1 cellular context compared by ENCODE assay signal in genomic region chr7:23184291-23184690, GRCh38.
A peak's percentile ranks its signal among the peaks of the same experiment; 100 is the strongest.
TF ChIP-seq lines count a peak whose summit lies in the region.

No MANE protein-coding gene starts in this region.

TF ChIP-seq in K562, 482 proteins besides CTCF, POLR2A, EP300 and RAD21:
- TF ChIP-seq ZNF316 (IDR thresholded peaks at IDR 0.05) (peak; percentile 70), NCOA2 (IDR thresholded peaks at IDR 0.05; ENCODE audit: partially characterized antibody in 2 of 2) (no peak), MAFG (tag; conservative IDR thresholded peaks at IDR 0.05) (0 out of 2 replicates have a peak, but pooled peaks have one; percentile 5), MGA (IDR thresholded peaks at IDR 0.05) (no peak), GTF2E2 (tag; IDR thresholded peaks at IDR 0.05) (0 out of 2 replicates have a peak, but pooled peaks have one; percentile 29), C11orf30 (IDR thresholded peaks at IDR 0.05; ENCODE audit: low read depth) (peak; percentile 51; the same call in 1 of the 2 replicates)
